Comparison of ENCODE assay signal across 22 cellular contexts in the genomic region with DNA sequence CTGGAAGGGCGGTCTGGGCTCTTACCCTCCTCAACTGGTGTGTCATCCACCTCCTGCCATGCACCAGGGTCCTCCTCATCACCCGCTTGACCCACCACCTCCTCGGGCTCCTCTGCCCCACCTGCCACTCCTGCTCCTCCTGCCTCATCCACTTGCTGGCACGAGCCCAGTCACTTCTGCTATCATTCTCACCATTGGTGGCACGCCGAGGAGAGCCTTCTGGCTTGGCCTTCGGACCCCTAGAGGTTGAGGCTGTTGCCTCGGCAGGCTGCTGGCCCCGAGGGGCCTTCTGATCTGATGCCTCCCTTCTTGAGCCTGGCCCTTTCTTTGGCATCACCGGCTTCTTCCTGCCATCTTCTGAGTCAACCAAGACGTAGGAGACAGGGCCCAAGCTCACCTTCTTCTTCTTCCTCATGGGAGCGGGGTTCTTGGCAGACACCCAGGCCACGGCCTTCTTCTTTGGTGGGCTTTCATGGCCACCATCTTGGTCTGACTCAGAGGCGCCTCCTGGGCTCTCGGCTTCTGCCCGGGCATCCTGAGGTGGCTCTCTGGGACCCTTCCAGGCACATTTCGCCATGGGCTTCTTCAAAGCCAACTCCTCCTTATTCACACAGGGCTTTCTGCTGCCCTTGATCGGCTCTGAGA. TPM values are rescaled to one million over a fixed set of nuclear protein-coding genes. Genes with fewer than 3 reads are reported as not detected.
"Had no signal": no experiment of that assay in that cellular context is flagged by ENCODE, and none has a peak within 500 bp of the region (broad histone marks: within the 10 kb centered on the region; RNA-seq: fewer than 3 reads in every experiment).

No MANE protein-coding gene starts in this region.

- H3K4me3 Mint-ChIP-seq: activated naive CD4-positive, alpha-beta T cell treated with anti-CD3 and anti-CD28 coated beads, Interleukin-2, amount 50 U/mL, for 24 hours; naive B cell; T-helper 1 cell treated with Interleukin-12 subunit alpha and Interleukin-12 subunit beta and Interleukin-4 antibody, amounts not matched to agents 30 μg/mL and 1 μg/mL, for 36 hours had no signal

- H3K9me3 Mint-ChIP-seq: activated naive CD4-positive, alpha-beta T cell treated with anti-CD3 and anti-CD28 coated beads, Interleukin-2, amount 50 U/mL, for 24 hours; T-helper 1 cell treated with Interleukin-12 subunit alpha and Interleukin-12 subunit beta and Interleukin-4 antibody, amounts not matched to agents 30 μg/mL and 1 μg/mL, for 36 hours had no signal

- H3K27ac Mint-ChIP-seq: activated naive CD4-positive, alpha-beta T cell treated with anti-CD3 and anti-CD28 coated beads, Interleukin-2, amount 50 U/mL, for 24 hours; naive B cell; T-helper 1 cell treated with Interleukin-12 subunit alpha and Interleukin-12 subunit beta and Interleukin-4 antibody, amounts not matched to agents 30 μg/mL and 1 μg/mL, for 36 hours had no signal

- H3K9me3 ChIP-seq: gastrocnemius medialis, heart left ventricle, mucosa of descending colon, neutrophil, transverse colon, vagina had no signal

- H3K27ac ChIP-seq: cardiac muscle cell, gastrocnemius medialis, neutrophil, transverse colon had no signal

- H3K36me3 Mint-ChIP-seq: activated naive CD4-positive, alpha-beta T cell treated with anti-CD3 and anti-CD28 coated beads, Interleukin-2, amount 50 U/mL, for 24 hours had no signal

- DNase-seq: activated CD4-positive, alpha-beta T cell treated with anti-CD3 and anti-CD28 coated beads, Interleukin-2, amount 50 U/mL, for 1 hour; activated CD8-positive, alpha-beta memory T cell treated with anti-CD3 and anti-CD28 coated beads, Interleukin-2, amount 50 U/mL, for 4 hours; activated effector memory CD4-positive, alpha-beta T cell treated with anti-CD3 and anti-CD28 coated beads, Interleukin-2, amount 50 U/mL, for 16 hours; activated T-cell treated with anti-CD3 and anti-CD28 coated beads, Interleukin-2, amount 50 U/mL, for 48 hours; gastrocnemius medialis; heart left ventricle; kidney glomerular epithelial cell; mesenchymal stem cell; mucosa of descending colon; naive B cell; stimulated activated CD4-positive, alpha-beta T cell treated with anti-CD3 and anti-CD28 coated beads, Interleukin-12 subunit alpha, Interleukin-12 subunit beta, amount 100 ng/mL, for 4 hours; stimulated activated CD4-positive, alpha-beta T cell treated with anti-CD3 and anti-CD28 coated beads, Interleukin-1b, Interleukin-23, amount 100 ng/mL, for 48 hours; stimulated activated CD8-positive, alpha-beta memory T cell treated with anti-CD3 and anti-CD28 coated beads, Interleukin-4, amount 100 ng/mL, for 48 hours; stimulated activated naive CD8-positive, alpha-beta T cell treated with anti-CD3 and anti-CD28 coated beads, Interleukin-15, Interleukin-2, amounts not matched to agents 100 U/mL and 50 U/mL, for 24 hours; transverse colon had no signal

- H3K4me3 ChIP-seq: gastrocnemius medialis, heart left ventricle, mucosa of descending colon, transverse colon, vagina had no signal

- H3K4me1 Mint-ChIP-seq: naive B cell had no signal

- H3K36me3 ChIP-seq: gastrocnemius medialis, heart left ventricle, neutrophil, transverse colon, vagina had no signal

- H3K27me3 ChIP-seq: cardiac muscle cell, vagina had no signal

RNA-seq across cellular contexts. Expression of a gene that starts 40.9 kb away (rescaled TPM):
- total RNA-seq: esophagus mucosa, gastrocnemius medialis, lower leg skin, transverse colon had no signal
